8 cellular contexts compared by ENCODE assay signal in the genomic region with DNA sequence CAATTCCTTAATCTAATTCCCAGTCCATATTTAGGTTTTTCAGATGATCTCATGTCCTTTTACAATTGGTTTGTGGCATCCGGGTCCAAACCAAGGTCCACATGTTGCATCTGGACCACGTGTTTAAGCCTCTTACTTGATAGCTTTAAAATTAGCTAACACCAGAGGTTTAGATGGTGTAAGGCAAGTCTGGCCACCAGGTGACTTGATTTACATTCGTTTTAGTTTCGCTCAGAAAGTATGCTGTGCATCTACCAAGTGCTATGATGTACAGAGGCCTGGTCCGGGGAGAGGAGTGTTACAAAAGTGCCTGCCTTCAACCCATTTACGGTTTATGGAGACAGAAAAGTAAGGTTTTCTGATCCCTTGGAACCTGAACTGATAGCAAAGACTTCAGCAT. TPM values are rescaled to one million over a fixed set of nuclear protein-coding genes. Genes with fewer than 3 reads are reported as not detected.
DNase-seq lines count a peak whose midpoint lies in the region; ATAC-seq, FAIRE-seq and TF ChIP-seq lines count a peak whose summit lies in the region.

No MANE protein-coding gene starts in this region.

- FAIRE-seq in astrocyte (lab: Jason Lieb, UNC), result no peak

- peaks cover 15% of the 10 kb centered on the region for H3K4me1 ChIP-seq in astrocyte (ENCODE audit: insufficient read depth, low read length)
- peaks cover 34% of the 10 kb centered on the region for H3K4me1 ChIP-seq in lower lobe of right lung
- H3K4me1 ChIP-seq in upper lobe of left lung, result peaks cover 20 to 39% (median 25%) of the 10 kb centered on the region in 4 donors

- TF ChIP-seq CTCF in 22Rv1 (IDR thresholded peaks at IDR 0.05) (no peak), GM12873 (IDR thresholded peaks at IDR 0.05; ENCODE audit: insufficient read depth, low read depth, low read length, missing control alignments) (peak; percentile 32), astrocyte (IDR thresholded peaks at IDR 0.05; ENCODE audit: insufficient read depth, low read depth, low read length) (no peak), lower lobe of right lung (IDR thresholded peaks at IDR 0.05) (no peak), upper lobe of left lung (IDR thresholded peaks at IDR 0.05) (peak in 3 of 6 experiments; percentile 8 to 23 (median 20))

- H3K9me3 ChIP-seq in astrocyte (ENCODE audit: insufficient read depth, low read depth, low read length) (no peaks in the 10 kb centered on the region), lower lobe of right lung (no peaks in the 10 kb centered on the region), upper lobe of left lung (no peaks in the 10 kb centered on the region)

- peaks cover 42% of the 10 kb centered on the region for H3K79me2 ChIP-seq in astrocyte (ENCODE audit: insufficient read depth, low read length)

- no peak overlapping the region for H3K27ac Mint-ChIP-seq in astrocyte (ENCODE audit: unreplicated experiment)

- H3K4me3 ChIP-seq in astrocyte (ENCODE audit: insufficient read depth, low read depth, low read length) (peak overlapping the region; percentile 87), lower lobe of right lung (peak overlapping the region; percentile 90), upper lobe of left lung (peak overlapping the region in 3 of 4 donors; percentile 86 to 97 (median 93))

- peak overlapping the region; percentile 91 for H3K27ac ChIP-seq in 22Rv1
- peak overlapping the region; percentile 91 for H3K27ac ChIP-seq in astrocyte (ENCODE audit: low read depth, low read length)
- H3K27ac ChIP-seq in lower lobe of right lung, result peak overlapping the region; percentile 92
- H3K27ac ChIP-seq in upper lobe of left lung, result peak overlapping the region; percentile 91 to 99 (median 96)

- H3K9me3 Mint-ChIP-seq in astrocyte (ENCODE audit: unreplicated experiment), result no peaks in the 10 kb centered on the region

- no peak for TF ChIP-seq EP300 in upper lobe of left lung (IDR thresholded peaks at IDR 0.05)

- no peak for TF ChIP-seq POLR2A in upper lobe of left lung (IDR thresholded peaks at IDR 0.05)

- DNase-seq in NCI-H510A treated with DMSO at 0.1 percent for 48 hours (lab: John Stamatoyannopoulos, UW), result peak; percentile 72
- no peak for DNase-seq in astrocyte (ENCODE audit: low read depth)
- no peak for DNase-seq in lower lobe of right lung
- DNase-seq in upper lobe of left lung, result no peak
- DNase-seq in NCI-H2196 treated with DMSO at 0.1 percent for 48 hours (lab: John Stamatoyannopoulos, UW; ENCODE audit: unreplicated experiment), result no peak
- DNase-seq in activated effector memory CD4-positive, alpha-beta T cell treated with anti-CD3 and anti-CD28 coated beads, Interleukin-2, amount 50 U/mL, for 16 hours, result no peak

- 72 to 73% methylated on average over 6 of the region's 6 CpGs for WGBS in upper lobe of left lung, 2 donors

- peaks cover 7% of the 10 kb centered on the region for H3K36me3 Mint-ChIP-seq in astrocyte (ENCODE audit: low read depth, unreplicated experiment)

- H3K4me2 ChIP-seq in astrocyte (ENCODE audit: low read length), result peak overlapping the region; percentile 94

- H2AFZ ChIP-seq in astrocyte (ENCODE audit: low read depth, low read length), result peak overlapping the region; percentile 93

- H3K27me3 ChIP-seq in astrocyte (ENCODE audit: insufficient read depth, low read length) (no peaks in the 10 kb centered on the region), lower lobe of right lung (ENCODE audit: low read depth) (no peaks in the 10 kb centered on the region), upper lobe of left lung (no peaks in the 10 kb centered on the region)

- no peak for ATAC-seq in lower lobe of right lung
- no peak for ATAC-seq in upper lobe of left lung (ENCODE audit: low FRiP score in 2 of 2)

- H3K4me1 Mint-ChIP-seq in astrocyte (ENCODE audit: low read depth, unreplicated experiment), result peaks cover 10% of the 10 kb centered on the region

- H3K27me3 Mint-ChIP-seq in astrocyte (ENCODE audit: low read depth, unreplicated experiment), result no peaks in the 10 kb centered on the region

- H4K20me1 ChIP-seq in astrocyte (ENCODE audit: insufficient read depth, low read length), result peaks cover 32% of the 10 kb centered on the region

- H3K9ac ChIP-seq in astrocyte (ENCODE audit: low read length), result peak overlapping the region; percentile 94

- intact Hi-C loops in lower lobe of right lung (cut with DNase I), result no loop called here

- peak overlapping the region; percentile 91 for H3K4me3 Mint-ChIP-seq in astrocyte (ENCODE audit: unreplicated experiment)

- H3K36me3 ChIP-seq in astrocyte (ENCODE audit: insufficient read depth, low read length), result peaks cover 5% of the 10 kb centered on the region
- H3K36me3 ChIP-seq in lower lobe of right lung, result peaks cover 25% of the 10 kb centered on the region
- peaks cover 0 to 16% (median 5%) of the 10 kb centered on the region in 4 donors for H3K36me3 ChIP-seq in upper lobe of left lung

RNA-seq across cellular contexts. Expression of gene DNAJA2, which starts 0.9 kb away (rescaled TPM):
- total RNA-seq in astrocyte (65.9 and 76.1 TPM in 2 replicates), lower lobe of right lung (53.1 TPM), upper lobe of left lung (10 to 100 TPM; 15.7 to 51.2 (median 41.0) TPM)
